ENCODE assay signal across 23 cellular contexts in the genomic region with DNA sequence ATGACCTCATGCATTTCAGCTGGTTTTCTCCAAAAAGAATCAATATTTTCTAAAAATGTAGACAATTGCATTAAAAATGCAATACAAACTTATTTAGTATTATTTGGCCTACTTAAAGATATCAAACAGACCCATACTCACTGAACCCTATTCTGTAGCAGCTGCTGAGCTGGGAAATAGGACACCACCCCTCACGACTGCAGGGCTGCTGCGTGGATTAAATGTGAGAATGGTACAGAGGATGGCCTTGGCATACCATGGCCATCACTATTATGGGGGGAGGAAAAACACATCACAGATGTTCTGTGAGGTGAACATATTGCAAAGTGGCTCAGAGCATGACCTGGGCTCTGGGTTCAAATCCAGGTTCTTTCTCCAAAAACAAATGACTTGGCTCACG. TPM values are rescaled to one million over a fixed set of nuclear protein-coding genes. Genes with fewer than 3 reads are reported as not detected.
DNase-seq lines count a peak whose midpoint lies in the region; ATAC-seq and TF ChIP-seq lines count a peak whose summit lies in the region.
"Had no signal": no experiment of that assay in that cellular context is flagged by ENCODE, and none has a peak within 500 bp of the region (broad histone marks: within the 10 kb centered on the region; RNA-seq: fewer than 3 reads in every experiment).

No MANE protein-coding gene starts in this region.

- no peaks in the 10 kb centered on the region; the same call in 2 of the 3 replicates for H3K9me3 Mint-ChIP-seq in GM23338
- no peaks in the 10 kb centered on the region for H3K9me3 Mint-ChIP-seq in activated T-cell treated with anti-CD3 and anti-CD28 coated beads, Interleukin-2, amount 50 U/mL, for 4 hours
- H3K9me3 Mint-ChIP-seq: activated CD4-positive, alpha-beta memory T cell treated with anti-CD3 and anti-CD28 coated beads, Interleukin-2, amount 10 ng/mL, durations not matched to agents 7 days and 5 days; activated naive CD4-positive, alpha-beta T cell treated with anti-CD3 and anti-CD28 coated beads, Interleukin-2, amount 50 U/mL, for 72 hours; activated T-helper 17 cell treated with anti-CD3 and anti-CD28 coated beads, Interleukin-2, amount 50 U/mL, for 72 hours; natural killer cell had no signal

- TF ChIP-seq CTCF in GM23338 (conservative IDR thresholded peaks at IDR 0.05; ENCODE audit: low read depth in 2 of 2) (no peak), RWPE1 (conservative IDR thresholded peaks at IDR 0.05; ENCODE audit: low read depth) (no peak)

- H3K4me1 Mint-ChIP-seq in GM23338, result peaks cover 39% of the 10 kb centered on the region
- H3K4me1 Mint-ChIP-seq in activated T-cell treated with anti-CD3 and anti-CD28 coated beads, Interleukin-2, amount 50 U/mL, for 4 hours (ENCODE audit: low read depth), result peaks cover 14% of the 10 kb centered on the region

- peak overlapping the region; percentile 83 for H3K56ac ChIP-seq in mesendoderm (ENCODE audit: low read length)

- H3K27me3 ChIP-seq in GM23338 (ENCODE audit: insufficient read depth), result peaks cover 90% of the 10 kb centered on the region
- no peaks in the 10 kb centered on the region for H3K27me3 ChIP-seq in mesendoderm (ENCODE audit: insufficient read depth, low read length, poor library complexity)
- H3K27me3 ChIP-seq in skeletal muscle tissue (ENCODE audit: control insufficient read depth in 3 of 3, insufficient read depth in 3 of 3, low read length in 3 of 3), result no peaks in the 10 kb centered on the region
- H3K27me3 ChIP-seq: Peyer's patch, testis had no signal

- H3K4me2 ChIP-seq in GM23338 (peak overlapping the region; percentile 11; the same call in 1 of the 2 replicates), mesendoderm (ENCODE audit: low read length) (no peak overlapping the region)

- H3K36me3 ChIP-seq in GM23338 (ENCODE audit: insufficient read depth) (no peaks in the 10 kb centered on the region), mesendoderm (ENCODE audit: control insufficient read depth, insufficient read depth, low read length) (no peaks in the 10 kb centered on the region), skeletal muscle tissue (ENCODE audit: control insufficient read depth in 3 of 3, insufficient read depth in 3 of 3, low read length in 3 of 3) (peaks cover 0 to 3% (median 2%) of the 10 kb centered on the region in 3 donors)
- H3K36me3 ChIP-seq: Peyer's patch had no signal

- CTCF ChIA-PET in RWPE1 (lab: Yijun Ruan, JAX), result interaction anchor here (1.4 kb wide), 1 partner anchor 32 kb away, joined by 4 read pairs; no protein-coding TSS in a partner anchor

- peak overlapping the region; percentile 60 for H3K18ac ChIP-seq in mesendoderm (ENCODE audit: low read length)

- H3K23ac ChIP-seq in mesendoderm (ENCODE audit: low read length), result no peak overlapping the region

- H2BK120ac ChIP-seq in mesendoderm (ENCODE audit: low read depth, low read length), result no peak overlapping the region

- H3K27ac ChIP-seq in GM23338 (ENCODE audit: low read depth) (no peak overlapping the region), RWPE1 (peak overlapping the region; percentile 31; the same call in 1 of the 2 replicates), mesendoderm (ENCODE audit: low read depth, low read length) (no peak overlapping the region), skeletal muscle tissue (ENCODE audit: low read depth, low read length) (peak overlapping the region; percentile 98)
- H3K27ac ChIP-seq: Peyer's patch had no signal

- H4K5ac ChIP-seq in mesendoderm (ENCODE audit: low read length), result no peak overlapping the region

- H3F3A ChIP-seq in GM23338 (replicated peaks; ENCODE audit: low read depth), result peaks cover 20% of the 10 kb centered on the region; the same call in 1 of the 2 replicates

- WGBS in mesendoderm (ENCODE audit: extremely low coverage, insufficient coverage, low lambda C conversion rate), result no CpG with 5 or more reads among the region's 3 CpGs

- H3K4me1 ChIP-seq in GM23338 (ENCODE audit: insufficient read depth), result peaks cover 35% of the 10 kb centered on the region
- H3K4me1 ChIP-seq in mesendoderm (ENCODE audit: control insufficient read depth, low read depth, low read length), result peaks cover 36% of the 10 kb centered on the region
- H3K4me1 ChIP-seq in skeletal muscle tissue (ENCODE audit: control insufficient read depth in 3 of 3, insufficient read depth in 3 of 3, low read length in 3 of 3), result peaks cover 52 to 61% (median 55%) of the 10 kb centered on the region in 3 donors

- H3K4ac ChIP-seq in mesendoderm (ENCODE audit: low read depth, low read length), result no peak overlapping the region

- no peak overlapping the region for H3K27ac Mint-ChIP-seq in GM23338
- H3K27ac Mint-ChIP-seq: activated CD4-positive, alpha-beta memory T cell treated with anti-CD3 and anti-CD28 coated beads, Interleukin-2, amount 10 ng/mL, durations not matched to agents 7 days and 5 days; activated T-helper 17 cell treated with anti-CD3 and anti-CD28 coated beads, Interleukin-2, amount 50 U/mL, for 72 hours; natural killer cell had no signal

- H3K9me2 ChIP-seq in GM23338 (ENCODE audit: insufficient read depth), result no peaks in the 10 kb centered on the region

- H3K9ac ChIP-seq in mesendoderm (ENCODE audit: low read length), result peak overlapping the region; percentile 37
- peak overlapping the region in 1 of 3 donors; percentile 57 for H3K9ac ChIP-seq in skeletal muscle tissue (ENCODE audit: low read depth in 1 of 3, low read length in 3 of 3)

- peaks cover 97% of the 10 kb centered on the region for H3K27me3 Mint-ChIP-seq in GM23338 (ENCODE audit: insufficient read depth, low read depth, poor library complexity)
- no peaks in the 10 kb centered on the region for H3K27me3 Mint-ChIP-seq in activated T-cell treated with anti-CD3 and anti-CD28 coated beads, Interleukin-2, amount 50 U/mL, for 4 hours (ENCODE audit: low read depth)
- H3K27me3 Mint-ChIP-seq: activated CD4-positive, alpha-beta memory T cell treated with anti-CD3 and anti-CD28 coated beads, Interleukin-2, amount 10 ng/mL, durations not matched to agents 7 days and 5 days; activated T-helper 17 cell treated with anti-CD3 and anti-CD28 coated beads, Interleukin-2, amount 50 U/mL, for 72 hours had no signal

- H3K79me2 ChIP-seq in GM23338 (replicated peaks; ENCODE audit: insufficient read depth) (no peaks in the 10 kb centered on the region), mesendoderm (ENCODE audit: control insufficient read depth, insufficient read depth, low read length) (no peaks in the 10 kb centered on the region)

- H3K4me3 ChIP-seq in GM23338 (no peak overlapping the region), mesendoderm (ENCODE audit: low read length) (no peak overlapping the region), skeletal muscle tissue (ENCODE audit: low read length in 3 of 3) (no peak overlapping the region)
- H3K4me3 ChIP-seq: Peyer's patch, testis had no signal

- POLR2A ChIA-PET in RWPE1 (lab: Yijun Ruan, JAX; ENCODE audit: low non-redundant PET), result no interaction called here

- peaks cover 37% of the 10 kb centered on the region for H4K20me1 ChIP-seq in GM23338 (replicated peaks; ENCODE audit: insufficient read depth)

- H2BK5ac ChIP-seq in mesendoderm (ENCODE audit: low read length), result peak overlapping the region; percentile 89

- H2AFZ ChIP-seq in GM23338, result no peak overlapping the region

- H3K79me1 ChIP-seq in mesendoderm (ENCODE audit: low read length), result peaks cover 4% of the 10 kb centered on the region

- H3K4me3 Mint-ChIP-seq in GM23338, result no peak overlapping the region
- no peak overlapping the region for H3K4me3 Mint-ChIP-seq in activated T-cell treated with anti-CD3 and anti-CD28 coated beads, Interleukin-2, amount 50 U/mL, for 4 hours
- H3K4me3 Mint-ChIP-seq: activated CD4-positive, alpha-beta memory T cell treated with anti-CD3 and anti-CD28 coated beads, Interleukin-2, amount 10 ng/mL, durations not matched to agents 7 days and 5 days; activated T-helper 17 cell treated with anti-CD3 and anti-CD28 coated beads, Interleukin-2, amount 50 U/mL, for 72 hours; natural killer cell had no signal

- H3K36me3 Mint-ChIP-seq in GM23338 (ENCODE audit: low read depth), result no peaks in the 10 kb centered on the region
- no peaks in the 10 kb centered on the region for H3K36me3 Mint-ChIP-seq in activated T-cell treated with anti-CD3 and anti-CD28 coated beads, Interleukin-2, amount 50 U/mL, for 4 hours (ENCODE audit: insufficient read depth)
- H3K36me3 Mint-ChIP-seq: natural killer cell had no signal

- no peak overlapping the region for H4K8ac ChIP-seq in mesendoderm (ENCODE audit: low read depth, low read length)

- H2BK15ac ChIP-seq in mesendoderm (replicated peaks; ENCODE audit: low read depth), result no peak overlapping the region

- peak overlapping the region; percentile 88 for H2AK5ac ChIP-seq in mesendoderm (ENCODE audit: low read length)

- ATAC-seq in GM23338 (no peak), HG03565 (IDR thresholded peaks at IDR 0.05; ENCODE audit: unreplicated experiment) (no peak)
- ATAC-seq in activated T-cell treated with anti-CD3 and anti-CD28 coated beads, Interleukin-2, amount 50 U/mL, for 4 hours, result no peak
- ATAC-seq: activated naive CD4-positive, alpha-beta T cell treated with anti-CD3 and anti-CD28 coated beads, Interleukin-2, amount 50 U/mL, for 72 hours; activated T-helper 17 cell treated with anti-CD3 and anti-CD28 coated beads, Interleukin-2, amount 50 U/mL, for 72 hours; left ventricle myocardium superior; natural killer cell had no signal

- DNase-seq in GM23338 (ENCODE audit: low spot score), result no peak
- no peak for DNase-seq in RWPE1 (ENCODE audit: low spot score)
- no peak for DNase-seq in mesendoderm
- no peak for DNase-seq in activated T-cell treated with anti-CD3 and anti-CD28 coated beads, Interleukin-2, amount 50 U/mL, for 4 hours
- no peak for DNase-seq in NCI-H1048 (lab: John Stamatoyannopoulos, UW)
- DNase-seq in SKM-1 (lab: John Stamatoyannopoulos, UW; ENCODE audit: unreplicated experiment), result no peak
- DNase-seq: activated CD4-positive, alpha-beta memory T cell treated with anti-CD3 and anti-CD28 coated beads, Interleukin-2, amount 10 ng/mL, durations not matched to agents 7 days and 5 days; activated CD4-positive, CD25-positive, alpha-beta regulatory T cell treated with anti-CD3 and anti-CD28 coated beads, Interleukin-2, amount 50 U/mL, for 72 hours; activated CD8-positive, alpha-beta memory T cell treated with anti-CD3 and anti-CD28 coated beads, Interleukin-2, amount 50 U/mL, for 48 hours; left ventricle myocardium superior; natural killer cell; NCI-H1092; NCI-H187; NCI-H526; Peyer's patch; stimulated activated CD4-positive, alpha-beta T cell treated with anti-CD3 and anti-CD28 coated beads, Interleukin-15, amount 100 ng/mL, for 24 hours; stimulated activated naive CD4-positive, alpha-beta T cell; T-helper 1 cell; testis had no signal

- H3K9me3 ChIP-seq in skeletal muscle tissue (ENCODE audit: control insufficient read depth in 3 of 3, low read length in 3 of 3), result no peaks in the 10 kb centered on the region
- H3K9me3 ChIP-seq: Peyer's patch, testis had no signal

RNA-seq across cellular contexts. Expression of a gene that starts 2.8 kb away (rescaled TPM):
- 1.0 and 2.2 TPM in 2 replicates for total RNA-seq in GM23338 (2014; rRNA removed; shearing (Covaris generic))
- 0.23 and 0.33 TPM in 2 replicates for polyA plus RNA-seq in GM23338 (2016; fragmentation: Nextera tagmentation; extraction: Ambion mirVana)
- 1.5 TPM for polyA plus RNA-seq in mesendoderm (2013, experiment 1 of 2)
- polyA plus RNA-seq in mesendoderm (2013, experiment 2 of 2), result 1.5 TPM
- total RNA-seq in skeletal muscle tissue, result 67.3 TPM
- 1 to 10 TPM; 3.1 to 4.7 (median 4.3) TPM for total RNA-seq in activated T-cell treated with anti-CD3 and anti-CD28 coated beads, Interleukin-2, amount 50 U/mL, for 4 hours

RNA-seq across cellular contexts. Expression of a gene that starts 28.4 kb away (rescaled TPM):
- 147 and 169 TPM in 2 replicates for total RNA-seq in GM23338 (2014; rRNA removed; shearing (Covaris generic))
- polyA plus RNA-seq in GM23338 (2016; fragmentation: Nextera tagmentation; extraction: Ambion mirVana), result 183 and 200 TPM in 2 replicates
- 205 TPM for polyA plus RNA-seq in mesendoderm (2013, experiment 1 of 2)
- polyA plus RNA-seq in mesendoderm (2013, experiment 2 of 2), result 197 TPM
- total RNA-seq in skeletal muscle tissue, result 83.5 TPM
- 100 to 1,000 TPM; 253 to 269 (median 254) TPM for total RNA-seq in activated T-cell treated with anti-CD3 and anti-CD28 coated beads, Interleukin-2, amount 50 U/mL, for 4 hours

RNA-seq across cellular contexts. Expression of a gene that starts 52.1 kb away (rescaled TPM):
- total RNA-seq in GM23338 (2014; rRNA removed; shearing (Covaris generic)), result not detected in 2 replicates
- polyA plus RNA-seq in GM23338 (2016; fragmentation: Nextera tagmentation; extraction: Ambion mirVana), result 0.19 TPM in 1 of 2 replicates, not detected in the other
- polyA plus RNA-seq in mesendoderm (2013, experiment 1 of 2), result 0.17 TPM
- polyA plus RNA-seq in mesendoderm (2013, experiment 2 of 2), result 0.17 TPM
- 314 TPM for total RNA-seq in skeletal muscle tissue
- total RNA-seq in activated T-cell treated with anti-CD3 and anti-CD28 coated beads, Interleukin-2, amount 50 U/mL, for 4 hours, result 1 to 10 TPM; 1.6 to 2.6 (median 2.1) TPM

Comparison
In these comparisons a context has a peak if more than half of its experiments do, and no peak if none do; other contexts are left out.
1. H3K27ac ChIP-seq: peak in RWPE1 (single experiment) and skeletal muscle tissue (single experiment); none in GM23338 (single experiment) and mesendoderm (single experiment).
2. RNA of a gene that starts 2.8 kb away (total RNA-seq): 67.3 TPM in skeletal muscle tissue (single experiment); 3.1 to 4.7 TPM in activated T-cell treated with anti-CD3 and anti-CD28 coated beads, Interleukin-2, amount 50 U/mL, for 4 hours and 1.0 to 2.2 TPM in GM23338; every median in the first group is over 10 times any median in the second.
3. RNA of a gene that starts 52.1 kb away (total RNA-seq): 314 TPM in skeletal muscle tissue (single experiment); 1.6 to 2.6 TPM in activated T-cell treated with anti-CD3 and anti-CD28 coated beads, Interleukin-2, amount 50 U/mL, for 4 hours and not detected in GM23338; every median in the first group is over 10 times any median in the second.